In the genomic region with DNA sequence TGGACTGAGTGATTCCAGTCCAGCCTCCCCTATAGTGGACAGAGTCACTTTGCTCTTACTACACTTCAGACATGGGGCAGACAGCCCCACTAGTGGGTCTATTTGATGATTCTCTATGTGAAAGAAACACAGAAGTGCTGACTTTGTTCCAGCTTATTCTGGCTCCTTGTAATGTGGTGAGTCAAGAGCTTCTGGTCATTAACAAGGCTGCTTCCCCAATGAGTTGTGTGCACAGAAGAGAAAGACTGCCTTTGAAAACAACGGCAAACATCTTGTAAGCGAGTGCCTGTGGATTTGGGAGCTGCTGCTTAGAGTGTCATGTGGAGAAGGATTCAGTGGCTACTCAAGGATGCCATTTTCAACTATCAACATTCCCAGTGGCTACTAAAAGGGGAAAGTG, we compare ENCODE assay signal across 33 cellular contexts. TPM values are rescaled to one million over a fixed set of nuclear protein-coding genes. Genes with fewer than 3 reads are reported as not detected.
DNase-seq lines count a peak whose midpoint lies in the region; ATAC-seq, FAIRE-seq and TF ChIP-seq lines count a peak whose summit lies in the region.
"Had no signal": no experiment of that assay in that cellular context is flagged by ENCODE, and none has a peak within 500 bp of the region (broad histone marks: within the 10 kb centered on the region; RNA-seq: fewer than 3 reads in every experiment).

No MANE protein-coding gene starts in this region.

- no peaks in the 10 kb centered on the region for H3K9me3 ChIP-seq in GM23248 (ENCODE audit: low read depth)
- no peaks in the 10 kb centered on the region for H3K9me3 ChIP-seq in astrocyte (ENCODE audit: insufficient read depth, low read depth, low read length)
- H3K9me3 ChIP-seq in osteoblast (ENCODE audit: low read depth, low read length): no peaks in the 10 kb centered on the region
- H3K9me3 ChIP-seq: body of pancreas, esophagus squamous epithelium, heart right ventricle, MG63, testis had no signal

- H3K4me3 Mint-ChIP-seq in activated CD4-positive, alpha-beta T cell treated with anti-CD3 and anti-CD28 coated beads for 36 hours: no peak overlapping the region
- no peak overlapping the region for H3K4me3 Mint-ChIP-seq in activated CD4-positive, alpha-beta T cell treated with anti-CD3 and anti-CD28 coated beads, Interleukin-2, amount 10 ng/mL, durations not matched to agents 24 days and 14 days
- H3K4me3 Mint-ChIP-seq in astrocyte (ENCODE audit: unreplicated experiment): no peak overlapping the region
- H3K4me3 Mint-ChIP-seq: activated naive CD8-positive, alpha-beta T cell treated with anti-CD3 and anti-CD28 coated beads, Interleukin-2, amount 10 ng/mL, durations not matched to agents 7 days and 5 days; CD4-positive, alpha-beta T cell; mesothelial cell of epicardium; naive B cell had no signal

- CTCF ChIA-PET in activated CD4-positive, alpha-beta T cell treated with anti-CD3 and anti-CD28 coated beads for 36 hours (lab: Charles Lee): interaction anchor here (0.8 kb wide), 1 partner anchor 11 kb away, joined by 4 read pairs; no protein-coding TSS in a partner anchor

- no peak for DNase-seq in activated CD4-positive, alpha-beta T cell treated with anti-CD3 and anti-CD28 coated beads for 36 hours
- DNase-seq in activated CD4-positive, alpha-beta T cell treated with anti-CD3 and anti-CD28 coated beads, Interleukin-2, amount 10 ng/mL, durations not matched to agents 24 days and 14 days: no peak
- DNase-seq in GM23248 (peak; percentile 16), astrocyte (ENCODE audit: low read depth) (peak; percentile 70), osteoblast (ENCODE audit: insufficient read length, low spot score, missing footprints) (no peak), SIG-M5 (lab: John Stamatoyannopoulos, UW) (no peak), inferior parietal cortex (ENCODE audit: extremely low spot score) (no peak)
- DNase-seq: activated effector memory CD4-positive, alpha-beta T cell treated with Interleukin-2 at 50 U/mL for 16 hours; activated naive CD8-positive, alpha-beta T cell treated with anti-CD3 and anti-CD28 coated beads, Interleukin-2, amount 10 ng/mL, durations not matched to agents 7 days and 5 days; activated T-cell treated with anti-CD3 and anti-CD28 coated beads, Interleukin-2, amount 50 U/mL, for 1 hour; body of pancreas; CD4-positive, alpha-beta T cell; cerebellar nuclear complex; esophagus squamous epithelium; heart right ventricle; kidney glomerular epithelial cell; MG63; naive B cell; NCI-H1417; NCI-H2029; NCI-H526; small intestine; stimulated activated naive CD8-positive, alpha-beta T cell treated with anti-CD3 and anti-CD28 coated beads, Interleukin-15, Interleukin-2, amounts not matched to agents 100 U/mL and 50 U/mL, for 24 hours had no signal

- in situ Hi-C loops in GM23248 (cut with MboI): no loop called here

- no peaks in the 10 kb centered on the region for H3K27me3 Mint-ChIP-seq in activated CD4-positive, alpha-beta T cell treated with anti-CD3 and anti-CD28 coated beads for 36 hours
- H3K27me3 Mint-ChIP-seq in activated CD4-positive, alpha-beta T cell treated with anti-CD3 and anti-CD28 coated beads, Interleukin-2, amount 10 ng/mL, durations not matched to agents 24 days and 14 days: no peaks in the 10 kb centered on the region
- H3K27me3 Mint-ChIP-seq in astrocyte (ENCODE audit: low read depth, unreplicated experiment): no peaks in the 10 kb centered on the region
- H3K27me3 Mint-ChIP-seq: activated naive CD8-positive, alpha-beta T cell treated with anti-CD3 and anti-CD28 coated beads, Interleukin-2, amount 10 ng/mL, durations not matched to agents 7 days and 5 days; CD4-positive, alpha-beta T cell; naive B cell had no signal

- H3F3A ChIP-seq in GM23248 (ENCODE audit: insufficient read depth): no peaks in the 10 kb centered on the region

- H2AFZ ChIP-seq in GM23248: no peak overlapping the region
- H2AFZ ChIP-seq in astrocyte (ENCODE audit: low read depth, low read length): no peak overlapping the region
- H2AFZ ChIP-seq in osteoblast (ENCODE audit: low read length): no peak overlapping the region

- H3K4me1 Mint-ChIP-seq in activated CD4-positive, alpha-beta T cell treated with anti-CD3 and anti-CD28 coated beads for 36 hours: peaks cover 36% of the 10 kb centered on the region
- peaks cover 40% of the 10 kb centered on the region for H3K4me1 Mint-ChIP-seq in activated CD4-positive, alpha-beta T cell treated with anti-CD3 and anti-CD28 coated beads, Interleukin-2, amount 10 ng/mL, durations not matched to agents 24 days and 14 days
- H3K4me1 Mint-ChIP-seq in astrocyte (ENCODE audit: low read depth, unreplicated experiment): peaks cover 56% of the 10 kb centered on the region

- H3K4me2 ChIP-seq in GM23248 (ENCODE audit: unreplicated experiment) (no peak overlapping the region), astrocyte (ENCODE audit: low read length) (no peak overlapping the region), osteoblast (ENCODE audit: insufficient read depth, low read length) (no peak overlapping the region)

- no peak overlapping the region for H3K9ac ChIP-seq in GM23248
- H3K9ac ChIP-seq in astrocyte (ENCODE audit: low read length): no peak overlapping the region

- no peaks in the 10 kb centered on the region for H3K79me2 ChIP-seq in GM23248 (ENCODE audit: insufficient read depth)
- no peaks in the 10 kb centered on the region for H3K79me2 ChIP-seq in astrocyte (ENCODE audit: insufficient read depth, low read length)
- H3K79me2 ChIP-seq in osteoblast (ENCODE audit: insufficient read depth, low read length): peaks cover 12% of the 10 kb centered on the region

- peak overlapping the region; percentile 9 for H3K27ac Mint-ChIP-seq in activated CD4-positive, alpha-beta T cell treated with anti-CD3 and anti-CD28 coated beads for 36 hours
- H3K27ac Mint-ChIP-seq in activated CD4-positive, alpha-beta T cell treated with anti-CD3 and anti-CD28 coated beads, Interleukin-2, amount 10 ng/mL, durations not matched to agents 24 days and 14 days: no peak overlapping the region
- no peak overlapping the region for H3K27ac Mint-ChIP-seq in astrocyte (ENCODE audit: unreplicated experiment)
- H3K27ac Mint-ChIP-seq: activated naive CD8-positive, alpha-beta T cell treated with anti-CD3 and anti-CD28 coated beads, Interleukin-2, amount 10 ng/mL, durations not matched to agents 7 days and 5 days; mesothelial cell of epicardium; T-helper 2 cell treated with Interferon-gamma antibody and Interleukin-4, amounts not matched to agents 5 μg/mL and 100 μg/mL, for 36 hours had no signal

- peaks cover 63% of the 10 kb centered on the region for H3K36me3 Mint-ChIP-seq in activated CD4-positive, alpha-beta T cell treated with anti-CD3 and anti-CD28 coated beads for 36 hours (ENCODE audit: low read depth)
- peaks cover 68% of the 10 kb centered on the region for H3K36me3 Mint-ChIP-seq in activated CD4-positive, alpha-beta T cell treated with anti-CD3 and anti-CD28 coated beads, Interleukin-2, amount 10 ng/mL, durations not matched to agents 24 days and 14 days (ENCODE audit: low read depth)
- H3K36me3 Mint-ChIP-seq in astrocyte (ENCODE audit: low read depth, unreplicated experiment): peaks cover 35% of the 10 kb centered on the region

- H3K4me1 ChIP-seq in GM23248 (ENCODE audit: insufficient read depth) (peaks cover under 1% of the 10 kb centered on the region; the same call in 1 of the 2 replicates), astrocyte (ENCODE audit: insufficient read depth, low read length) (no peaks in the 10 kb centered on the region), osteoblast (ENCODE audit: insufficient read depth, low read length) (peaks cover 9% of the 10 kb centered on the region)
- H3K4me1 ChIP-seq: body of pancreas had no signal

- H3K36me3 ChIP-seq in GM23248 (ENCODE audit: low read depth): peaks cover 67% of the 10 kb centered on the region
- H3K36me3 ChIP-seq in astrocyte (ENCODE audit: insufficient read depth, low read length): peaks cover 35% of the 10 kb centered on the region
- peaks cover 79% of the 10 kb centered on the region for H3K36me3 ChIP-seq in osteoblast (ENCODE audit: insufficient read depth, low read length)

- H3K27me3 ChIP-seq in GM23248 (replicated peaks; ENCODE audit: insufficient read depth) (no peaks in the 10 kb centered on the region), astrocyte (ENCODE audit: insufficient read depth, low read length) (no peaks in the 10 kb centered on the region), osteoblast (ENCODE audit: insufficient read depth, low read length) (no peaks in the 10 kb centered on the region)
- H3K27me3 ChIP-seq: body of pancreas, esophagus squamous epithelium, heart right ventricle, MG63, testis had no signal

- TF ChIP-seq CTCF in astrocyte (IDR thresholded peaks at IDR 0.05; ENCODE audit: insufficient read depth, low read depth, low read length): no peak
- no peak for TF ChIP-seq CTCF in osteoblast (IDR thresholded peaks at IDR 0.05; ENCODE audit: extremely low read depth, low read depth, low read length)

- no peak overlapping the region for H3K4me3 ChIP-seq in GM23248
- H3K4me3 ChIP-seq in astrocyte (ENCODE audit: insufficient read depth, low read depth, low read length): no peak overlapping the region
- no peak overlapping the region for H3K4me3 ChIP-seq in osteoblast (ENCODE audit: insufficient read depth, low read length)
- H3K4me3 ChIP-seq: body of pancreas, esophagus squamous epithelium, heart right ventricle, MG63, testis had no signal

- 90 to 97% methylated on average over 2 of the region's 2 CpGs for WGBS in GM23248 (ENCODE audit: low coverage in 1 of 2, low lambda C conversion rate in 2 of 2, missing lambda C conversion rate in 2 of 2), 2 experiments

- no peaks in the 10 kb centered on the region for H3K9me3 Mint-ChIP-seq in activated CD4-positive, alpha-beta T cell treated with anti-CD3 and anti-CD28 coated beads for 36 hours (ENCODE audit: low read depth)
- no peaks in the 10 kb centered on the region for H3K9me3 Mint-ChIP-seq in activated CD4-positive, alpha-beta T cell treated with anti-CD3 and anti-CD28 coated beads, Interleukin-2, amount 10 ng/mL, durations not matched to agents 24 days and 14 days
- H3K9me3 Mint-ChIP-seq in astrocyte (ENCODE audit: unreplicated experiment): no peaks in the 10 kb centered on the region
- H3K9me3 Mint-ChIP-seq: activated naive CD8-positive, alpha-beta T cell treated with anti-CD3 and anti-CD28 coated beads, Interleukin-2, amount 10 ng/mL, durations not matched to agents 7 days and 5 days; CD4-positive, alpha-beta T cell; mesothelial cell of epicardium; naive B cell; T-helper 2 cell treated with Interferon-gamma antibody and Interleukin-4, amounts not matched to agents 5 μg/mL and 100 μg/mL, for 36 hours had no signal

- intact Hi-C loops in activated CD4-positive, alpha-beta T cell treated with anti-CD3 and anti-CD28 coated beads for 36 hours (cut with DNase I, micrococcal nuclease): no loop called here
- intact Hi-C loops in activated CD4-positive, alpha-beta T cell treated with anti-CD3 and anti-CD28 coated beads, Interleukin-2, amount 10 ng/mL, durations not matched to agents 24 days and 14 days (cut with micrococcal nuclease): no loop called here

- H3K9me2 ChIP-seq in GM23248 (ENCODE audit: insufficient read depth): no peaks in the 10 kb centered on the region

- no peak for FAIRE-seq in astrocyte (lab: Jason Lieb, UNC)
- FAIRE-seq: frontal cortex, GM12891, H1, small intestine, urothelium cell line had no signal

- no peak for ATAC-seq in activated CD4-positive, alpha-beta T cell treated with anti-CD3 and anti-CD28 coated beads for 36 hours
- ATAC-seq in HG03175 (IDR thresholded peaks at IDR 0.05; ENCODE audit: unreplicated experiment): no peak
- ATAC-seq: body of pancreas; heart right ventricle; Right ventricle myocardium inferior; stimulated activated naive CD8-positive, alpha-beta T cell treated with anti-CD3 and anti-CD28 coated beads, Interleukin-15, Interleukin-2, amounts not matched to agents 100 U/mL and 50 U/mL, for 24 hours had no signal

- H4K20me1 ChIP-seq in GM23248 (ENCODE audit: insufficient read depth): no peaks in the 10 kb centered on the region
- H4K20me1 ChIP-seq in astrocyte (ENCODE audit: insufficient read depth, low read length): no peaks in the 10 kb centered on the region
- H4K20me1 ChIP-seq in osteoblast (ENCODE audit: insufficient read depth, low read length): peaks cover 3% of the 10 kb centered on the region

- POLR2A ChIA-PET in activated CD4-positive, alpha-beta T cell treated with anti-CD3 and anti-CD28 coated beads for 36 hours (lab: Charles Lee): interaction anchor here (1.3 kb wide), 1 partner anchor 11 kb away, joined by 3 read pairs; no protein-coding TSS in a partner anchor

- H3K27ac ChIP-seq in GM23248 (no peak overlapping the region), astrocyte (ENCODE audit: low read depth, low read length) (no peak overlapping the region), osteoblast (ENCODE audit: low read depth, low read length) (peak overlapping the region; percentile 22)
- H3K27ac ChIP-seq: 22Rv1, body of pancreas, esophagus squamous epithelium had no signal

RNA-seq across cellular contexts. Expression of gene RMC1, which starts 39.2 kb away (rescaled TPM):
- total RNA-seq in activated CD4-positive, alpha-beta T cell treated with anti-CD3 and anti-CD28 coated beads for 36 hours: 10 to 100 TPM; 28.7 to 29.8 TPM
- total RNA-seq in activated CD4-positive, alpha-beta T cell treated with anti-CD3 and anti-CD28 coated beads, Interleukin-2, amount 10 ng/mL, durations not matched to agents 24 days and 14 days: 51.0 and 52.8 TPM in 2 replicates
- 13.3 and 22.8 TPM in 2 replicates for total RNA-seq in GM23248 (2014; rRNA removed; shearing (Covaris generic))
- polyA plus RNA-seq in GM23248 (2016; fragmentation: Nextera tagmentation; extraction: Ambion mirVana): 22.1 and 24.9 TPM in 2 replicates
- total RNA-seq in astrocyte (25.2 and 28.3 TPM in 2 replicates), osteoblast (22.8 and 26.2 TPM in 2 replicates)

RNA-seq across cellular contexts. Expression of gene NPC1, which starts 43.8 kb away (rescaled TPM):
- total RNA-seq in activated CD4-positive, alpha-beta T cell treated with anti-CD3 and anti-CD28 coated beads for 36 hours: 10 to 100 TPM; 21.6 to 29.2 TPM
- total RNA-seq in activated CD4-positive, alpha-beta T cell treated with anti-CD3 and anti-CD28 coated beads, Interleukin-2, amount 10 ng/mL, durations not matched to agents 24 days and 14 days: 26.3 and 29.9 TPM in 2 replicates
- total RNA-seq in GM23248 (2014; rRNA removed; shearing (Covaris generic)): 28.7 and 43.6 TPM in 2 replicates
- 24.6 and 28.1 TPM in 2 replicates for polyA plus RNA-seq in GM23248 (2016; fragmentation: Nextera tagmentation; extraction: Ambion mirVana)
- total RNA-seq in astrocyte (36.7 and 42.4 TPM in 2 replicates), osteoblast (136 and 254 TPM in 2 replicates)

Comparison
In these comparisons a context has a peak if more than half of its experiments do, and no peak if none do; other contexts are left out.
1. DNase-seq: peak in GM23248 (single experiment) and astrocyte (single experiment); none in activated CD4-positive, alpha-beta T cell treated with anti-CD3 and anti-CD28 coated beads for 36 hours (single experiment), activated CD4-positive, alpha-beta T cell treated with anti-CD3 and anti-CD28 coated beads, Interleukin-2, amount 10 ng/mL, durations not matched to agents 24 days and 14 days (single experiment), osteoblast (single experiment), SIG-M5 (single experiment) and inferior parietal cortex (single experiment).